19 cellular contexts compared by ENCODE assay signal in genomic region chr10:11893749-11894278, GRCh38.
A peak's percentile ranks its signal among the peaks of the same experiment; 100 is the strongest.
DNase-seq lines count a peak whose midpoint lies in the region; ATAC-seq, FAIRE-seq and TF ChIP-seq lines count a peak whose summit lies in the region.
"Had no signal": no experiment of that assay in that cellular context is flagged by ENCODE, and none has a peak within 500 bp of the region (broad histone marks: within the 10 kb centered on the region; RNA-seq: fewer than 3 reads in every experiment).

No MANE protein-coding gene starts in this region.

- POLR2A ChIA-PET in A673 (lab: Charles Lee; ENCODE audit: low non-redundant PET) (interaction anchor here (0.7 kb wide), 1 partner anchor 70 kb away, joined by 5 read pairs; no protein-coding TSS in a partner anchor), K562 (lab: Yijun Ruan, JAX) (interaction anchor here (0.6 to 1.8 kb wide), 7 partner anchors 10 to 340 kb away, joined by 3 to 9 read pairs (median 3); no protein-coding TSS in a partner anchor)

- TF ChIP-seq POLR2A in NB4 (IDR thresholded peaks at IDR 0.05; ENCODE audit: extremely low read depth, insufficient read length) (no peak), K562 (conservative IDR thresholded peaks at IDR 0.05) (no peak)

- peak overlapping the region; percentile 74 for H3K4me2 ChIP-seq in K562 (ENCODE audit: insufficient read depth, low read length)
- H3K4me2 ChIP-seq in osteoblast (ENCODE audit: insufficient read depth, low read length) = no peak overlapping the region
- no peak overlapping the region for H3K4me2 ChIP-seq in MM.1S (ENCODE audit: low read depth, low read length)

- intact Hi-C loops in A673 (cut with micrococcal nuclease; ENCODE audit: unreplicated experiment) (no loop called here), K562 (cut with micrococcal nuclease) (loop anchor here (10.0 kb wide), 2 partner anchors 151 to 279 kb away; partner anchors contain the start of genes UPF2 and USP6NL)

- H3K9me3 ChIP-seq in A673 (ENCODE audit: low read depth, low read length, poor library complexity, severe bottlenecking) (no peaks in the 10 kb centered on the region), K562 (replicated peaks; ENCODE audit: control insufficient read depth, insufficient read depth, low read depth, low read length) (no peaks in the 10 kb centered on the region), osteoblast (ENCODE audit: low read depth, low read length) (no peaks in the 10 kb centered on the region), MM.1S (replicated peaks; ENCODE audit: insufficient read depth, low read length) (no peaks in the 10 kb centered on the region)
- H3K9me3 ChIP-seq: HAP-1 had no signal

- no peaks in the 10 kb centered on the region for H3K9me1 ChIP-seq in K562 (ENCODE audit: control insufficient read depth, insufficient read depth, low read length)

- H3K27me3 ChIP-seq in A673 (replicated peaks; ENCODE audit: insufficient read depth, low read depth, low read length, poor library complexity) (no peaks in the 10 kb centered on the region), K562 (ENCODE audit: control insufficient read depth in 2 of 2, insufficient read depth in 2 of 2, low read length in 2 of 2) (no peaks in the 10 kb centered on the region), osteoblast (ENCODE audit: insufficient read depth, low read length) (no peaks in the 10 kb centered on the region), MM.1S (replicated peaks; ENCODE audit: insufficient read depth, low read length) (no peaks in the 10 kb centered on the region)

- peak overlapping the region; percentile 77 to 95 for H3K9ac ChIP-seq in K562 (ENCODE audit: insufficient read depth in 1 of 2, low read depth in 2 of 2, low read length in 2 of 2)
- H3K9ac ChIP-seq in MM.1S (ENCODE audit: low read length) = no peak overlapping the region

- H3K79me2 ChIP-seq in K562 (ENCODE audit: control insufficient read depth, insufficient read depth, low read length) (peaks cover 92% of the 10 kb centered on the region), osteoblast (ENCODE audit: insufficient read depth, low read length) (no peaks in the 10 kb centered on the region), MM.1S (ENCODE audit: low read length) (no peaks in the 10 kb centered on the region)

- peaks cover 18% of the 10 kb centered on the region for H3K4me1 ChIP-seq in A673 (ENCODE audit: insufficient read depth, low read length, poor library complexity, severe bottlenecking)
- H3K4me1 ChIP-seq in K562 (replicated peaks in 1 of 2; ENCODE audit: control insufficient read depth in 2 of 2, insufficient read depth in 2 of 2, low read length in 2 of 2) = peaks cover 2 to 23% of the 10 kb centered on the region in 2 experiments; a peak in 4 of 5 replicates
- no peaks in the 10 kb centered on the region for H3K4me1 ChIP-seq in osteoblast (ENCODE audit: insufficient read depth, low read length)
- H3K4me1 ChIP-seq in MM.1S (ENCODE audit: low read length) = no peaks in the 10 kb centered on the region
- H3K4me1 ChIP-seq: HAP-1 had no signal

- in situ Hi-C loops in K562 (cut with MboI) = no loop called here

- no peak for TF ChIP-seq CTCF in A673 (conservative IDR thresholded peaks at IDR 0.05; ENCODE audit: low read depth, low read length)
- TF ChIP-seq CTCF in NB4 (IDR thresholded peaks at IDR 0.05; ENCODE audit: low read depth, low read length) = no peak
- no peak for TF ChIP-seq CTCF in K562 (IDR thresholded peaks at IDR 0.05 in 2 of 3, conservative IDR thresholded peaks at IDR 0.05 in 1 of 3; ENCODE audit: insufficient read depth in 2 of 3, low read depth in 1 of 3, low read length in 3 of 3)
- TF ChIP-seq CTCF in osteoblast (IDR thresholded peaks at IDR 0.05; ENCODE audit: extremely low read depth, low read depth, low read length) = no peak
- TF ChIP-seq CTCF in MM.1S (IDR thresholded peaks at IDR 0.05; ENCODE audit: low read length) = no peak

- ATAC-seq in K562 = no peak

- peak overlapping the region; percentile 78 for H3K4me3 ChIP-seq in A673 (ENCODE audit: low read depth, low read length, poor library complexity, severe bottlenecking)
- H3K4me3 ChIP-seq in NB4 (ENCODE audit: low read depth, low read length) = peak overlapping the region; percentile 85
- peak overlapping the region; percentile 47 for H3K4me3 ChIP-seq in K562
- no peak overlapping the region for H3K4me3 ChIP-seq in osteoblast (ENCODE audit: insufficient read depth, low read length)
- H3K4me3 ChIP-seq in MM.1S (ENCODE audit: low read length) = no peak overlapping the region
- H3K4me3 ChIP-seq: HAP-1 had no signal

- CTCF ChIA-PET in A673 (lab: Charles Lee) = interaction anchor here (1.1 kb wide), 1 partner anchor 19 kb away, joined by 3 read pairs; no protein-coding TSS in a partner anchor
- CTCF ChIA-PET in K562 (lab: Yijun Ruan, JAX; ENCODE audit: low intra/inter-chr PET ratio) = no interaction called here

- BruUV-seq in A673 (replicated peaks; lab: Mats Ljungman, UMichigan) (no TSS peak), K562 (replicated peaks; lab: Mats Ljungman, UMichigan) (TSS peak; percentile 38)

- H4K20me1 ChIP-seq in K562 (replicated peaks; ENCODE audit: control insufficient read depth, insufficient read depth, low read length) = peaks cover 26% of the 10 kb centered on the region
- H4K20me1 ChIP-seq in osteoblast (ENCODE audit: insufficient read depth, low read length) = no peaks in the 10 kb centered on the region
- H4K20me1 ChIP-seq in MM.1S (ENCODE audit: insufficient read depth, low read length) = no peaks in the 10 kb centered on the region

- peak; percentile 52 for DNase-seq in A673 (ENCODE audit: low spot score)
- DNase-seq in NB4 (ENCODE audit: low read depth) = no peak
- DNase-seq in K562 (ENCODE audit: extremely low read depth in 1 of 4, low spot score in 3 of 4) = no peak
- peak; percentile 15 for DNase-seq in osteoblast (ENCODE audit: insufficient read length, low spot score, missing footprints)
- DNase-seq in NCI-H2107 (lab: John Stamatoyannopoulos, UW) = no peak
- DNase-seq in MM.1S = no peak
- DNase-seq in T-helper 2 cell = no peak
- DNase-seq in NCI-H1694 (lab: John Stamatoyannopoulos, UW) = no peak
- DNase-seq: DMS79, IMR-90, NCI-H1417, NCI-H187, NCI-H226, NCI-H526, SHP77, SW 1271 had no signal

- no peak for TF ChIP-seq RAD21 in K562 (CRISPR knock-in tag; conservative IDR thresholded peaks at IDR 0.05 in 1 of 2, IDR thresholded peaks at IDR 0.05 in 1 of 2)

- no peaks in the 10 kb centered on the region for H3K9me2 ChIP-seq in MM.1S (replicated peaks; ENCODE audit: insufficient read depth, low read length)

- no peak overlapping the region for H2AFZ ChIP-seq in K562 (ENCODE audit: low read depth, low read length)
- H2AFZ ChIP-seq in osteoblast (ENCODE audit: low read length) = no peak overlapping the region
- H2AFZ ChIP-seq in MM.1S (ENCODE audit: low read length) = no peak overlapping the region

- H3K36me3 ChIP-seq in A673 (ENCODE audit: insufficient read depth, low read length, poor library complexity, severe bottlenecking) (peaks cover 21% of the 10 kb centered on the region), K562 (ENCODE audit: control insufficient read depth, insufficient read depth, low read length) (peaks cover 35% of the 10 kb centered on the region), osteoblast (ENCODE audit: insufficient read depth, low read length) (no peaks in the 10 kb centered on the region), MM.1S (replicated peaks; ENCODE audit: insufficient read depth, low read length) (no peaks in the 10 kb centered on the region)
- H3K36me3 ChIP-seq: HAP-1 had no signal

- WGBS in K562 (ENCODE audit: insufficient coverage, low coverage, missing lambda C conversion rate) = 50% methylated on average over 20 of the region's 22 CpGs

- TF ChIP-seq EP300 in K562 (IDR thresholded peaks at IDR 0.05; ENCODE audit: low read length) = no peak

- no peaks in the 10 kb centered on the region for H3F3A ChIP-seq in MM.1S (ENCODE audit: insufficient read depth, low read length)

- H3K27ac ChIP-seq in A673 (ENCODE audit: low read depth, low read length, poor library complexity, severe bottlenecking) (peak overlapping the region; percentile 96), K562 (ENCODE audit: extremely low read depth, low read depth, low read length) (peak overlapping the region; percentile 91), osteoblast (ENCODE audit: low read depth, low read length) (no peak overlapping the region), MM.1S (ENCODE audit: low read length) (no peak overlapping the region)
- H3K27ac ChIP-seq: C4-2B had no signal

- FAIRE-seq in K562 (lab: Jason Lieb, UNC) = no peak
- FAIRE-seq: D721Med had no signal

TF ChIP-seq in K562, 482 proteins besides CTCF, POLR2A, EP300 and RAD21:
- TF ChIP-seq RBFOX2 (IDR thresholded peaks at IDR 0.05; ENCODE audit: low read depth, low read length) (peak; percentile 86; the same call in 1 of the 2 replicates), ELK1 (CRISPR knock-in tag; IDR thresholded peaks at IDR 0.05) (no peak)
TF ChIP-seq in K562: peak in this region for 1.

Comparison
In these comparisons a context has a peak if more than half of its experiments do, and no peak if none do; other contexts are left out.
1. DNase-seq: peak in A673 (single experiment) and osteoblast (single experiment); none in NB4 (single experiment), K562 (0 of 4), NCI-H2107 (single experiment), MM.1S (single experiment), T-helper 2 cell (0 of 5) and NCI-H1694 (single experiment).
2. H3K27ac ChIP-seq: peak in A673 (single experiment) and K562 (single experiment); none in osteoblast (single experiment) and MM.1S (single experiment).
3. H3K4me3 ChIP-seq: peak in A673 (single experiment), NB4 (single experiment) and K562 (single experiment); none in osteoblast (single experiment) and MM.1S (single experiment).